ENCODE assay signal across 2 cellular contexts in the genomic region with DNA sequence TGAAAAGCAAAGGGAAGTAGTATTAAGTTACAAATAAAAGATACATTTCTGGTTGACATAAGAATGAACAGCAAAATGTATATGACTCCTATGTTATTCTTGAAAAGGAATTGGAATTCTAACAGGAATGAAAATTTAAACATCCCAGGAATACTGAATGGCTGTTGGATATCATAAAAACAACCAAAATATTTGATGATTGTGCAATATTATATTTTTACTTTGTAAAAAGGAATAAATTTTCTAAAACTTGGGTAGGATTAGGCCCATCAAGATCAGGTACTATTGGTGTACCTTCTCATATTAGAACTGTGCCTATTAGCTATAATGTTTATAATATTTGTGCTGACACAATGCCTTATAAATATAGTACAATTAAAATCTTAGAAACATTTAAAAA.
TF ChIP-seq lines count a peak whose summit lies in the region.

No MANE protein-coding gene starts in this region.

TF ChIP-seq in HepG2, 621 proteins besides CTCF, POLR2A, EP300 and RAD21:
- TF ChIP-seq ATF6 (CRISPR knock-in tag; conservative IDR thresholded peaks at IDR 0.05) (no peak), ZNF567 (CRISPR knock-in tag; IDR thresholded peaks at IDR 0.05; ENCODE audit: borderline replicate concordance) (no peak), MAFK (conservative IDR thresholded peaks at IDR 0.05 in 1 of 2, IDR thresholded peaks at IDR 0.05 in 1 of 2; ENCODE audit: low read length in 2 of 2) (peak; percentile 67 to 78), CEBPB (IDR thresholded peaks at IDR 0.05; ENCODE audit: borderline replicate concordance, low read depth, low read length) (peak; percentile 51; the same call in 1 of the 2 replicates), MAFF (IDR thresholded peaks at IDR 0.05; ENCODE audit: low read depth, low read length) (peak; percentile 59)
- TF ChIP-seq, protein P1, sequence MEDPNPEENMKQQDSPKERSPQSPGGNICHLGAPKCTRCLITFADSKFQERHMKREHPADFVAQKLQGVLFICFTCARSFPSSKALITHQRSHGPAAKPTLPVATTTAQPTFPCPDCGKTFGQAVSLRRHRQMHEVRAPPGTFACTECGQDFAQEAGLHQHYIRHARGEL (CRISPR knock-in tag; IDR thresholded peaks at IDR 0.05), result no peak

TF ChIP-seq in HCT116, 20 proteins besides CTCF, POLR2A, EP300 and RAD21:
- no peak for TF ChIP-seq SP1 (IDR thresholded peaks at IDR 0.05; ENCODE audit: low read depth)
- no peak for TF ChIP-seq TCF7L2 (IDR thresholded peaks at IDR 0.05; ENCODE audit: borderline replicate concordance, extremely low read depth, insufficient read depth, insufficient read length)
- TF ChIP-seq, protein P2, sequence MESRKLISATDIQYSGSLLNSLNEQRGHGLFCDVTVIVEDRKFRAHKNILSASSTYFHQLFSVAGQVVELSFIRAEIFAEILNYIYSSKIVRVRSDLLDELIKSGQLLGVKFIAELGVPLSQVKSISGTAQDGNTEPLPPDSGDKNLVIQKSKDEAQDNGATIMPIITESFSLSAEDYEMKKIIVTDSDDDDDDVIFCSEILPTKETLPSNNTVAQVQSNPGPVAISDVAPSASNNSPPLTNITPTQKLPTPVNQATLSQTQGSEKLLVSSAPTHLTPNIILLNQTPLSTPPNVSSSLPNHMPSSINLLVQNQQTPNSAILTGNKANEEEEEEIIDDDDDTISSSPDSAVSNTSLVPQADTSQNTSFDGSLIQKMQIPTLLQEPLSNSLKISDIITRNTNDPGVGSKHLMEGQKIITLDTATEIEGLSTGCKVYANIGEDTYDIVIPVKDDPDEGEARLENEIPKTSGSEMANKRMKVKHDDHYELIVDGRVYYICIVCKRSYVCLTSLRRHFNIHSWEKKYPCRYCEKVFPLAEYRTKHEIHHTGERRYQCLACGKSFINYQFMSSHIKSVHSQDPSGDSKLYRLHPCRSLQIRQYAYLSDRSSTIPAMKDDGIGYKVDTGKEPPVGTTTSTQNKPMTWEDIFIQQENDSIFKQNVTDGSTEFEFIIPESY (IDR thresholded peaks at IDR 0.05; ENCODE audit: extremely low read depth, insufficient replicate concordance, low read length), result no peak
- no peak for TF ChIP-seq CBX3 (IDR thresholded peaks at IDR 0.05; ENCODE audit: low read depth)
- no peak for TF ChIP-seq POLR2AphosphoS5 (IDR thresholded peaks at IDR 0.05; ENCODE audit: low read depth, low read length)
- TF ChIP-seq REST (IDR thresholded peaks at IDR 0.05; ENCODE audit: low read depth), result no peak
- TF ChIP-seq EZH2 (IDR thresholded peaks at IDR 0.05), result no peak
- TF ChIP-seq EZH2phosphoT487 (IDR thresholded peaks at IDR 0.05; ENCODE audit: borderline replicate concordance), result no peak
- TF ChIP-seq FOSL1 (IDR thresholded peaks at IDR 0.05; ENCODE audit: low read depth), result no peak
- no peak for TF ChIP-seq SRF (IDR thresholded peaks at IDR 0.05; ENCODE audit: low read depth)
- no peak for TF ChIP-seq YY1 (IDR thresholded peaks at IDR 0.05; ENCODE audit: extremely low read depth, insufficient replicate concordance, low read depth, low read length)
- TF ChIP-seq ELF1 (IDR thresholded peaks at IDR 0.05; ENCODE audit: borderline replicate concordance, low read depth), result no peak
- no peak for TF ChIP-seq EGR1 (IDR thresholded peaks at IDR 0.05; ENCODE audit: low read depth)
- no peak for TF ChIP-seq MAX (IDR thresholded peaks at IDR 0.05)
- TF ChIP-seq SIN3A (IDR thresholded peaks at IDR 0.05; ENCODE audit: low read depth), result no peak
- TF ChIP-seq ZFX (IDR thresholded peaks at IDR 0.05), result no peak
- TF ChIP-seq ZNF274 (IDR thresholded peaks at IDR 0.05; ENCODE audit: low read depth, low read length), result no peak
